In genomic region chr6:53651764-53652401, GRCh38 we compare ENCODE assay signal across 8 cellular contexts. TPM values are rescaled to one million over a fixed set of nuclear protein-coding genes. Genes with fewer than 3 reads are reported as not detected.
DNase-seq lines count a peak whose midpoint lies in the region; ATAC-seq and TF ChIP-seq lines count a peak whose summit lies in the region.

No MANE protein-coding gene starts in this region.

- TF ChIP-seq CTCF in LNCaP clone FGC (IDR thresholded peaks at IDR 0.05; ENCODE audit: control insufficient read depth, extremely low read depth, insufficient read depth) (peak; percentile 46), upper lobe of left lung (IDR thresholded peaks at IDR 0.05) (peak in 5 of 6 experiments; percentile 24 to 75 (median 61))

- peaks cover 11 to 19% (median 13%) of the 10 kb centered on the region in 4 donors for H3K4me1 ChIP-seq in upper lobe of left lung

- peak overlapping the region; percentile 82 for H3K4me3 Mint-ChIP-seq in activated naive CD8-positive, alpha-beta T cell treated with anti-CD3 and anti-CD28 coated beads for 36 hours

- H3K9me3 ChIP-seq in upper lobe of left lung, result no peaks in the 10 kb centered on the region

- H3K4me3 ChIP-seq in H7 (ENCODE audit: insufficient read depth, low read depth, low read length), result peak overlapping the region; percentile 72
- peak overlapping the region; percentile 73 for H3K4me3 ChIP-seq in LNCaP clone FGC (ENCODE audit: low read depth, low read length)
- H3K4me3 ChIP-seq in upper lobe of left lung, result peak overlapping the region; percentile 47 to 60 (median 52)

- H3K27ac Mint-ChIP-seq in activated naive CD8-positive, alpha-beta T cell treated with anti-CD3 and anti-CD28 coated beads for 36 hours, result peak overlapping the region; percentile 93

- H3K27me3 ChIP-seq in H7 (ENCODE audit: control insufficient read depth, insufficient read depth, low read length), result peaks cover 19% of the 10 kb centered on the region
- no peaks in the 10 kb centered on the region for H3K27me3 ChIP-seq in upper lobe of left lung

- peak; percentile 86 for ATAC-seq in SK-N-SH treated with all-trans-retinoic acid at 6 μM for 48 hours
- peak; percentile 91 to 92 for ATAC-seq in left cardiac atrium
- ATAC-seq in upper lobe of left lung (ENCODE audit: low FRiP score in 2 of 2), result peak; percentile 92 to 96

- H3K27ac ChIP-seq in upper lobe of left lung, result peak overlapping the region in 1 of 4 donors; percentile 15

- H3K4me1 Mint-ChIP-seq in activated naive CD8-positive, alpha-beta T cell treated with anti-CD3 and anti-CD28 coated beads for 36 hours, result peaks cover 30% of the 10 kb centered on the region

- DNase-seq in ELR (ENCODE audit: low read depth) (peak; percentile 67), H7 (peak; percentile 78), LNCaP clone FGC (ENCODE audit: low read depth) (peak; percentile 72), left cardiac atrium (peak; percentile 79), posterior cingulate gyrus (peak; percentile 49 to 96 (median 73)), upper lobe of left lung (peak; percentile 85 to 95)
- DNase-seq in activated naive CD8-positive, alpha-beta T cell treated with anti-CD3 and anti-CD28 coated beads for 36 hours, result peak; percentile 85

- WGBS in upper lobe of left lung, 2 donors, result 3 to 5% methylated on average over 14 to 34 of the region's 68 CpGs

- H3K36me3 Mint-ChIP-seq in activated naive CD8-positive, alpha-beta T cell treated with anti-CD3 and anti-CD28 coated beads for 36 hours, result peaks cover 6% of the 10 kb centered on the region

- H3K36me3 ChIP-seq in H7 (replicated peaks; ENCODE audit: control insufficient read depth, insufficient read depth, low read length), result no peaks in the 10 kb centered on the region
- no peaks in the 10 kb centered on the region for H3K36me3 ChIP-seq in upper lobe of left lung

- TF ChIP-seq EP300 in upper lobe of left lung (IDR thresholded peaks at IDR 0.05), result no peak

- no peaks in the 10 kb centered on the region for H3K27me3 Mint-ChIP-seq in activated naive CD8-positive, alpha-beta T cell treated with anti-CD3 and anti-CD28 coated beads for 36 hours

- peak in 1 of 4 donors; percentile 35 for TF ChIP-seq POLR2A in upper lobe of left lung (IDR thresholded peaks at IDR 0.05)

- no peaks in the 10 kb centered on the region for H3K9me3 Mint-ChIP-seq in activated naive CD8-positive, alpha-beta T cell treated with anti-CD3 and anti-CD28 coated beads for 36 hours

- intact Hi-C loops in left cardiac atrium (cut with DNase I) (loop anchor here (5.0 kb wide), 3 partner anchors 70 to 160 kb away; no protein-coding TSS in a partner anchor), posterior cingulate gyrus (cut with DNase I) (loop anchor here (1.0 to 5.0 kb wide), 5 partner anchors 75 to 480 kb away; partner anchors contain the start of gene GCLC)

TF ChIP-seq in SK-N-SH treated with all-trans-retinoic acid at 6 μM for 48 hours, 23 proteins besides CTCF, POLR2A, EP300 and RAD21:
- TF ChIP-seq PATZ1 (CRISPR knock-in tag; IDR thresholded peaks at IDR 0.05; ENCODE audit: borderline replicate concordance), result no peak
- TF ChIP-seq ZFP3 (CRISPR knock-in tag; IDR thresholded peaks at IDR 0.05), result 0 out of 2 replicates have a peak, but pooled peaks have one; percentile 22

RNA-seq across cellular contexts. Expression of gene KLHL31, which starts 13.7 kb away (rescaled TPM):
- total RNA-seq in H7 (2014; rRNA removed; shearing (Covaris generic)), result 0.14 and 0.22 TPM in 2 replicates
- total RNA-seq in activated naive CD8-positive, alpha-beta T cell treated with anti-CD3 and anti-CD28 coated beads for 36 hours, result under 1 TPM; 0.14 to 0.19 TPM
- total RNA-seq in left cardiac atrium, result 100 to 1,000 TPM; 165 to 238 TPM
- 1 to 10 TPM in 1 of 6 donors, under 1 TPM in 4, not detected in 1; 0.17 to 1.1 (median 0.22) TPM for total RNA-seq in upper lobe of left lung

Comparison
In these comparisons a context has a peak if more than half of its experiments do, and no peak if none do; other contexts are left out.
1. RNA of gene KLHL31, which starts 13.7 kb away (total RNA-seq): 165 to 238 TPM in left cardiac atrium; 0.17 to 1.1 TPM in upper lobe of left lung, 0.14 to 0.19 TPM in activated naive CD8-positive, alpha-beta T cell treated with anti-CD3 and anti-CD28 coated beads for 36 hours and 0.14 to 0.22 TPM in H7; every median in the first group is over 10 times any median in the second.
2. Peak in every context shown above with its lines, with median percentiles within 50 percentile points of each other: DNase-seq, H3K4me3 ChIP-seq and ATAC-seq.